In genomic region chr1:179812501-179813292, GRCh38 we compare ENCODE assay signal across 1 cellular context.
TF ChIP-seq lines count a peak whose summit lies in the region.

No MANE protein-coding gene starts in this region.

TF ChIP-seq in K562, 482 proteins besides CTCF, POLR2A, EP300 and RAD21 (continued from another document):
- TF ChIP-seq AFF1 (IDR thresholded peaks at IDR 0.05; ENCODE audit: low read depth in 1 of 2, partially characterized antibody in 2 of 2) (no peak), RCOR1 (IDR thresholded peaks at IDR 0.05; ENCODE audit: borderline replicate concordance in 1 of 2, low read depth in 2 of 2, low read length in 2 of 2) (0 out of 4 replicates have a peak, but pooled peaks of 1 of the 2 experiments have one; percentile 37), E2F6 (IDR thresholded peaks at IDR 0.05; ENCODE audit: borderline replicate concordance in 1 of 2, extremely low read depth in 1 of 2, insufficient read depth in 1 of 2, insufficient read length in 1 of 2, low read depth in 1 of 2, low read length in 1 of 2, poor library complexity in 1 of 2, severe bottlenecking in 1 of 2) (peak in 1 of 2 experiments; percentile 44), BHLHE40 (IDR thresholded peaks at IDR 0.05; ENCODE audit: low read length) (0 out of 2 replicates have a peak, but pooled peaks have one; percentile 8), L3MBTL2 (IDR thresholded peaks at IDR 0.05) (peak; percentile 38; the same call in 1 of the 2 replicates), ZNF740 (CRISPR knock-in tag; IDR thresholded peaks at IDR 0.05) (peak; percentile 70), ZNF740 (tag; IDR thresholded peaks at IDR 0.05) (no peak), JUND (IDR thresholded peaks at IDR 0.05; ENCODE audit: borderline replicate concordance, low read depth, low read length) (0 out of 2 replicates have a peak, but pooled peaks have one; percentile 17), JUND (tag; IDR thresholded peaks at IDR 0.05; ENCODE audit: borderline replicate concordance, low read depth, low read length) (no peak), CBFA2T2 (conservative IDR thresholded peaks at IDR 0.05) (0 out of 2 replicates have a peak, but pooled peaks have one; percentile 21), MYNN (IDR thresholded peaks at IDR 0.05) (no peak), MYNN (CRISPR knock-in tag; IDR thresholded peaks at IDR 0.05) (no peak), NRF1 (conservative IDR thresholded peaks at IDR 0.05 in 1 of 2, IDR thresholded peaks at IDR 0.05 in 1 of 2) (peak; percentile 45 to 62; a peak in 3 of 4 replicates), CEBPG (CRISPR knock-in tag; IDR thresholded peaks at IDR 0.05) (peak; percentile 92), CEBPG (tag; conservative IDR thresholded peaks at IDR 0.05 in 1 of 2, IDR thresholded peaks at IDR 0.05 in 1 of 2) (peak in 1 of 2 experiments; percentile 81; a peak in 2 of 4 replicates), CREM (IDR thresholded peaks at IDR 0.05; ENCODE audit: low read depth) (0 out of 2 replicates have a peak, but pooled peaks have one; percentile 4), TFAP4 (CRISPR knock-in tag; IDR thresholded peaks at IDR 0.05; ENCODE audit: borderline replicate concordance) (peak; percentile 77; the same call in 1 of the 2 replicates), NR3C1 (CRISPR knock-in tag; IDR thresholded peaks at IDR 0.05) (no peak), TCF3 (CRISPR knock-in tag; IDR thresholded peaks at IDR 0.05) (peak; percentile 17; the same call in 1 of the 2 replicates), MGA (IDR thresholded peaks at IDR 0.05) (0 out of 2 replicates have a peak, but pooled peaks have one; percentile 32), TRIM24 (IDR thresholded peaks at IDR 0.05) (peak; percentile 55 to 76; a peak in 2 of 4 replicates), SRF (CRISPR knock-in tag; IDR thresholded peaks at IDR 0.05) (no peak), CBFA2T3 (IDR thresholded peaks at IDR 0.05) (peak; percentile 42), ATF1 (CRISPR knock-in tag; IDR thresholded peaks at IDR 0.05) (no peak), ATF1 (tag; IDR thresholded peaks at IDR 0.05) (0 out of 2 replicates have a peak, but pooled peaks have one; percentile 21), USF1 (CRISPR knock-in tag; IDR thresholded peaks at IDR 0.05) (0 out of 2 replicates have a peak, but pooled peaks have one; percentile 16), NFE2L1 (tag; IDR thresholded peaks at IDR 0.05; ENCODE audit: borderline replicate concordance, low read depth) (no peak), YY1 (IDR thresholded peaks at IDR 0.05; ENCODE audit: borderline replicate concordance in 1 of 3, control insufficient read depth in 1 of 3, extremely low read depth in 1 of 3, insufficient read depth in 3 of 3, insufficient read length in 1 of 3, insufficient replicate concordance in 2 of 3, low read depth in 1 of 3, low read length in 2 of 3) (no peak)
